Comparison of ENCODE assay signal across 8 cellular contexts in the genomic region with DNA sequence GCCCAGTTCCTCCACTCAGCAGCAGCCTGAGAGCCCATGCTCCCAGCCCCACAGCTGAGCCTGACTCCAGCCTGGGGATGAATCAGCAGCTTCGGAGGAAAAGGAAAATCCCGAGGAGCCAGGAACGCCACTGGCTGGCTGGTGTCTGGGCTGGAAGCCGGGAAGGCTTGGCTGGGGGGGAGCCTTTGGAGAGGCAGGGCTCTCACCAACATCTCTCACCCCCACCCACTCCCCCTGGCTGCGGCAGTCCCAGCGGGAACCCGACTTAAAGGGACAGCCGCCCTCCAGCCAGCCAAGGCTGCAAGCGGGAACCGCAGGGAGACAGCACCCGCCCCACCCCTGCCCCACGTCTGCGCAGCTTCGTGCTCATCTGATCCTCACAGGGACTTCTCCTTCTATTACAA. TPM values are rescaled to one million over a fixed set of nuclear protein-coding genes. Genes with fewer than 3 reads are reported as not detected.
DNase-seq lines count a peak whose midpoint lies in the region; ATAC-seq and TF ChIP-seq lines count a peak whose summit lies in the region.

No MANE protein-coding gene starts in this region.

- WGBS in SK-N-SH (ENCODE audit: low lambda C conversion rate) = under 1% methylated on average over 13 of the region's 14 CpGs
- 1 to 5% (median 3%) methylated on average over 12 to 14 of the region's 14 CpGs for WGBS in ovary, 3 donors

- peak in 1 of 2 experiments; percentile 39; a peak in 1 of 4 replicates for TF ChIP-seq EP300 in SK-N-SH (IDR thresholded peaks at IDR 0.05; ENCODE audit: borderline replicate concordance in 1 of 2, low read depth in 1 of 2, low read length in 1 of 2)
- no peak for TF ChIP-seq EP300 in ovary (IDR thresholded peaks at IDR 0.05)

- H3K27ac Mint-ChIP-seq in stimulated activated naive CD8-positive, alpha-beta T cell treated with anti-CD3 and anti-CD28 coated beads, Interleukin-15, amount 100 ng/mL, for 72 hours = no peak overlapping the region

- H3K4me1 ChIP-seq in SK-N-SH (ENCODE audit: control insufficient read depth in 1 of 2, insufficient read depth in 2 of 2, low read depth in 1 of 2, low read length in 1 of 2) = peaks cover 31 to 53% of the 10 kb centered on the region in 2 experiments
- peaks cover 8% of the 10 kb centered on the region for H3K4me1 ChIP-seq in ovary (ENCODE audit: insufficient read depth)

- H3K27me3 ChIP-seq in SK-N-SH (ENCODE audit: insufficient read depth) (no peaks in the 10 kb centered on the region), ovary (no peaks in the 10 kb centered on the region)

- peaks cover 0 to 4% of the 10 kb centered on the region in 2 experiments for H3K36me3 ChIP-seq in SK-N-SH (replicated peaks in 1 of 2; ENCODE audit: control insufficient read depth in 1 of 2, insufficient read depth in 2 of 2, low read length in 1 of 2)
- H3K36me3 ChIP-seq in ovary = no peaks in the 10 kb centered on the region

- TF ChIP-seq RAD21 in SK-N-SH (IDR thresholded peaks at IDR 0.05; ENCODE audit: low read length) = no peak

- POLR2A ChIA-PET in SK-N-SH (lab: Yijun Ruan, JAX) = no interaction called here

- H3K4me3 ChIP-seq in SK-N-SH (ENCODE audit: low read depth in 2 of 2, low read length in 1 of 2) (peak overlapping the region; percentile 42 to 59), ovary (peak overlapping the region; percentile 21)

- H3K4me1 Mint-ChIP-seq in stimulated activated naive CD8-positive, alpha-beta T cell treated with anti-CD3 and anti-CD28 coated beads, Interleukin-15, amount 100 ng/mL, for 72 hours = peaks cover 8% of the 10 kb centered on the region

- no peaks in the 10 kb centered on the region for H3K27me3 Mint-ChIP-seq in stimulated activated naive CD8-positive, alpha-beta T cell treated with anti-CD3 and anti-CD28 coated beads, Interleukin-15, amount 100 ng/mL, for 72 hours

- H3K27ac ChIP-seq in SK-N-SH (ENCODE audit: low read depth in 2 of 2, low read length in 1 of 2) = peak overlapping the region; percentile 78 to 84
- H3K27ac ChIP-seq in ovary = no peak overlapping the region

- TF ChIP-seq POLR2A in ovary (IDR thresholded peaks at IDR 0.05) = no peak

- H3K9ac ChIP-seq in SK-N-SH = peak overlapping the region; percentile 40; the same call in 1 of the 2 replicates

- peak overlapping the region; percentile 72 for H3K4me2 ChIP-seq in SK-N-SH

- peak overlapping the region; percentile 16; the same call in 1 of the 2 replicates for H2AFZ ChIP-seq in SK-N-SH (ENCODE audit: low read depth)

- no peak for ATAC-seq in stimulated activated naive CD8-positive, alpha-beta T cell treated with anti-CD3 and anti-CD28 coated beads, Interleukin-15, amount 100 ng/mL, for 72 hours

- H3K9me3 ChIP-seq in SK-N-SH (no peaks in the 10 kb centered on the region), ovary (no peaks in the 10 kb centered on the region)

- intact Hi-C loops in ovary (cut with DNase I) = no loop called here

- no peak overlapping the region for H3K4me3 Mint-ChIP-seq in stimulated activated naive CD8-positive, alpha-beta T cell treated with anti-CD3 and anti-CD28 coated beads, Interleukin-15, amount 100 ng/mL, for 72 hours

- TF ChIP-seq CTCF in SK-N-SH (IDR thresholded peaks at IDR 0.05) (no peak), ovary (IDR thresholded peaks at IDR 0.05) (no peak)

- peaks cover 45% of the 10 kb centered on the region for H3K79me2 ChIP-seq in SK-N-SH (ENCODE audit: insufficient read depth)

- peak; percentile 19 for DNase-seq in COR-L47 (lab: John Stamatoyannopoulos, UW)
- DNase-seq in SK-N-SH = peak; percentile 75
- peak; percentile 98 for DNase-seq in globus pallidus (ENCODE audit: low spot score)
- peak; percentile 36 to 85 (median 72) for DNase-seq in ovary
- DNase-seq in stimulated activated naive CD8-positive, alpha-beta T cell treated with anti-CD3 and anti-CD28 coated beads, Interleukin-15, amount 100 ng/mL, for 72 hours = no peak
- no peak for DNase-seq in DMS153 treated with DMSO at 0.1 percent for 48 hours (lab: John Stamatoyannopoulos, UW; ENCODE audit: unreplicated experiment)
- no peak for DNase-seq in NAMALWA (ENCODE audit: low spot score)
- no peak for DNase-seq in NCI-H2081 treated with DMSO at 0.1 percent for 48 hours (lab: John Stamatoyannopoulos, UW)

- peaks cover 15% of the 10 kb centered on the region for H4K20me1 ChIP-seq in SK-N-SH (ENCODE audit: insufficient read depth)

- CTCF ChIA-PET in SK-N-SH (lab: Yijun Ruan, JAX) = interaction anchor here (0.6 to 1.7 kb wide), 4 partner anchors 52 to 565 kb away, joined by 3 to 5 read pairs (median 4); a partner anchor contains a TSS

- H3K9me3 Mint-ChIP-seq in stimulated activated naive CD8-positive, alpha-beta T cell treated with anti-CD3 and anti-CD28 coated beads, Interleukin-15, amount 100 ng/mL, for 72 hours = no peaks in the 10 kb centered on the region

- H3F3A ChIP-seq in SK-N-SH (replicated peaks; ENCODE audit: insufficient read depth) = peaks cover 11% of the 10 kb centered on the region

- no peaks in the 10 kb centered on the region for H3K9me2 ChIP-seq in SK-N-SH

TF ChIP-seq in SK-N-SH, 30 proteins besides CTCF, POLR2A, EP300 and RAD21 (continues in another document):
- peak; percentile 49 for TF ChIP-seq NRF1 (IDR thresholded peaks at IDR 0.05; ENCODE audit: low read depth, low read length)
- no peak for TF ChIP-seq GABPA (IDR thresholded peaks at IDR 0.05; ENCODE audit: low read depth)
- TF ChIP-seq, protein P1, sequence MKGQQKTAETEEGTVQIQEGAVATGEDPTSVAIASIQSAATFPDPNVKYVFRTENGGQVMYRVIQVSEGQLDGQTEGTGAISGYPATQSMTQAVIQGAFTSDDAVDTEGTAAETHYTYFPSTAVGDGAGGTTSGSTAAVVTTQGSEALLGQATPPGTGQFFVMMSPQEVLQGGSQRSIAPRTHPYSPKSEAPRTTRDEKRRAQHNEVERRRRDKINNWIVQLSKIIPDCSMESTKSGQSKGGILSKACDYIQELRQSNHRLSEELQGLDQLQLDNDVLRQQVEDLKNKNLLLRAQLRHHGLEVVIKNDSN (IDR thresholded peaks at IDR 0.05; ENCODE audit: borderline replicate concordance, low read depth) = no peak
- 0 out of 2 replicates have a peak, but pooled peaks have one; percentile 20 for TF ChIP-seq YY1 (IDR thresholded peaks at IDR 0.05; ENCODE audit: low read depth)
- TF ChIP-seq, protein P2, sequence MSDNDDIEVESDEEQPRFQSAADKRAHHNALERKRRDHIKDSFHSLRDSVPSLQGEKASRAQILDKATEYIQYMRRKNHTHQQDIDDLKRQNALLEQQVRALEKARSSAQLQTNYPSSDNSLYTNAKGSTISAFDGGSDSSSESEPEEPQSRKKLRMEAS (IDR thresholded peaks at IDR 0.05; ENCODE audit: low read depth) = peak; percentile 61; the same call in 1 of the 2 replicates
- peak; percentile 29; the same call in 1 of the 2 replicates for TF ChIP-seq TCF12 (IDR thresholded peaks at IDR 0.05)
- peak; percentile 35; the same call in 1 of the 2 replicates for TF ChIP-seq SIN3A (IDR thresholded peaks at IDR 0.05; ENCODE audit: borderline replicate concordance, low read depth, low read length)
- TF ChIP-seq, protein P3, sequence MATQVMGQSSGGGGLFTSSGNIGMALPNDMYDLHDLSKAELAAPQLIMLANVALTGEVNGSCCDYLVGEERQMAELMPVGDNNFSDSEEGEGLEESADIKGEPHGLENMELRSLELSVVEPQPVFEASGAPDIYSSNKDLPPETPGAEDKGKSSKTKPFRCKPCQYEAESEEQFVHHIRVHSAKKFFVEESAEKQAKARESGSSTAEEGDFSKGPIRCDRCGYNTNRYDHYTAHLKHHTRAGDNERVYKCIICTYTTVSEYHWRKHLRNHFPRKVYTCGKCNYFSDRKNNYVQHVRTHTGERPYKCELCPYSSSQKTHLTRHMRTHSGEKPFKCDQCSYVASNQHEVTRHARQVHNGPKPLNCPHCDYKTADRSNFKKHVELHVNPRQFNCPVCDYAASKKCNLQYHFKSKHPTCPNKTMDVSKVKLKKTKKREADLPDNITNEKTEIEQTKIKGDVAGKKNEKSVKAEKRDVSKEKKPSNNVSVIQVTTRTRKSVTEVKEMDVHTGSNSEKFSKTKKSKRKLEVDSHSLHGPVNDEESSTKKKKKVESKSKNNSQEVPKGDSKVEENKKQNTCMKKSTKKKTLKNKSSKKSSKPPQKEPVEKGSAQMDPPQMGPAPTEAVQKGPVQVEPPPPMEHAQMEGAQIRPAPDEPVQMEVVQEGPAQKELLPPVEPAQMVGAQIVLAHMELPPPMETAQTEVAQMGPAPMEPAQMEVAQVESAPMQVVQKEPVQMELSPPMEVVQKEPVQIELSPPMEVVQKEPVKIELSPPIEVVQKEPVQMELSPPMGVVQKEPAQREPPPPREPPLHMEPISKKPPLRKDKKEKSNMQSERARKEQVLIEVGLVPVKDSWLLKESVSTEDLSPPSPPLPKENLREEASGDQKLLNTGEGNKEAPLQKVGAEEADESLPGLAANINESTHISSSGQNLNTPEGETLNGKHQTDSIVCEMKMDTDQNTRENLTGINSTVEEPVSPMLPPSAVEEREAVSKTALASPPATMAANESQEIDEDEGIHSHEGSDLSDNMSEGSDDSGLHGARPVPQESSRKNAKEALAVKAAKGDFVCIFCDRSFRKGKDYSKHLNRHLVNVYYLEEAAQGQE (IDR thresholded peaks at IDR 0.05; ENCODE audit: low read depth, low read length) = peak; percentile 38; the same call in 1 of the 2 replicates
- TF ChIP-seq, protein P4, sequence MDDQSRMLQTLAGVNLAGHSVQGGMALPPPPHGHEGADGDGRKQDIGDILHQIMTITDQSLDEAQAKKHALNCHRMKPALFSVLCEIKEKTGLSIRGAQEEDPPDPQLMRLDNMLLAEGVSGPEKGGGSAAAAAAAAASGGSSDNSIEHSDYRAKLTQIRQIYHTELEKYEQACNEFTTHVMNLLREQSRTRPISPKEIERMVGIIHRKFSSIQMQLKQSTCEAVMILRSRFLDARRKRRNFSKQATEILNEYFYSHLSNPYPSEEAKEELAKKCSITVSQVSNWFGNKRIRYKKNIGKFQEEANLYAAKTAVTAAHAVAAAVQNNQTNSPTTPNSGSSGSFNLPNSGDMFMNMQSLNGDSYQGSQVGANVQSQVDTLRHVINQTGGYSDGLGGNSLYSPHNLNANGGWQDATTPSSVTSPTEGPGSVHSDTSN (IDR thresholded peaks at IDR 0.05) = peak; percentile 25; the same call in 1 of the 2 replicates
- 0 out of 2 replicates have a peak, but pooled peaks have one; percentile 32 for TF ChIP-seq TAF1 (IDR thresholded peaks at IDR 0.05; ENCODE audit: borderline replicate concordance, low read depth, low read length)
- no peak for TF ChIP-seq FOXM1 (IDR thresholded peaks at IDR 0.05; ENCODE audit: low read depth)
- TF ChIP-seq FOSL2 (IDR thresholded peaks at IDR 0.05; ENCODE audit: borderline replicate concordance, low read depth) = peak; percentile 67

RNA-seq across cellular contexts. Expression of a gene that starts 28.4 kb away (rescaled TPM):
- polyA plus RNA-seq in SK-N-SH (2012; rRNA removed) (55.9 and 80.8 TPM in 2 replicates), ovary (10 to 100 TPM; 17.3 to 19.4 TPM)
- 31.0 and 38.2 TPM in 2 replicates for polyA plus RNA-seq in SK-N-SH (2012; cell fraction: cytosol; rRNA removed)
- 228 and 274 TPM in 2 replicates for polyA plus RNA-seq in SK-N-SH (2012; cell fraction: nucleus; rRNA removed)
- 10 to 100 TPM; 14.8 to 40.0 (median 33.9) TPM for total RNA-seq in ovary

RNA-seq across cellular contexts. Expression of a gene that starts 48.6 kb away (rescaled TPM):
- 4.7 and 7.3 TPM in 2 replicates for polyA plus RNA-seq in SK-N-SH (2012; rRNA removed)
- polyA plus RNA-seq in SK-N-SH (2012; cell fraction: cytosol; rRNA removed) = 6.2 and 7.0 TPM in 2 replicates
- polyA plus RNA-seq in SK-N-SH (2012; cell fraction: nucleus; rRNA removed) = 7.9 and 8.9 TPM in 2 replicates
- total RNA-seq in ovary = 10 to 100 TPM; 35.8 to 58.6 (median 48.1) TPM
- polyA plus RNA-seq in ovary = 10 to 100 TPM; 12.4 to 24.0 TPM

Comparison
In these comparisons a context has a peak if more than half of its experiments do, and no peak if none do; other contexts are left out.
1. DNase-seq: peak in COR-L47 (single experiment), SK-N-SH (single experiment), globus pallidus (single experiment) and ovary (5 of 5); none in stimulated activated naive CD8-positive, alpha-beta T cell treated with anti-CD3 and anti-CD28 coated beads, Interleukin-15, amount 100 ng/mL, for 72 hours (0 of 2), DMS153 treated with DMSO at 0.1 percent for 48 hours (single experiment), NAMALWA (single experiment) and NCI-H2081 treated with DMSO at 0.1 percent for 48 hours (single experiment).
2. H3K27ac ChIP-seq: peak in SK-N-SH (2 of 2); none in ovary (0 of 2).